In the genomic region with DNA sequence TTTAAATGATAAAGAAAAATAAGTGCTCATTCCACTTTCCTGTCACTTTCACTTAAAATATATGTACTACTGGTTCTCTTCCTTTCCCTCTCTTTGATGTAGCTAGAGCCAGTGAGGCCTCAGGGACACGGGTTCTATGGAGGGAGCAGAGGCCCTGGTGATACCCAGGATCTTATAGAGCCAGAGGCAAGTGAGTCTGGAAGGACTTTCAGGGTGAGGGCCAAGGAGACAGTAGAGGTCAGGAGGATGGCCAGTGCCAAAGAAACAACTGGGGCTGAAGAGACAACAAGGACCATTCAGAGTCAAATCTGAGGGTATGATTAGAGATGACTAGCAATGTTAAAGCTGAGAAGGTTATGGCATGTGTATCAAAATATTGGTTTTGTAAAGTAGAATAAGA, we compare ENCODE assay signal across 24 cellular contexts.
"Had no signal": no experiment of that assay in that cellular context is flagged by ENCODE, and none has a peak within 500 bp of the region (broad histone marks: within the 10 kb centered on the region; RNA-seq: fewer than 3 reads in every experiment).

No MANE protein-coding gene starts in this region.

- DNase-seq: activated CD4-positive, alpha-beta memory T cell treated with anti-CD3 and anti-CD28 coated beads for 36 hours; activated CD4-positive, alpha-beta T cell treated with anti-CD3 and anti-CD28 coated beads, Interleukin-2, amount 10 ng/mL, durations not matched to agents 7 days and 5 days; activated CD4-positive, CD25-positive, alpha-beta regulatory T cell; activated CD8-positive, alpha-beta memory T cell treated with anti-CD3 and anti-CD28 coated beads for 24 hours; activated effector memory CD4-positive, alpha-beta T cell treated with anti-CD3 and anti-CD28 coated beads, Interleukin-2, amount 50 U/mL, for 16 hours; activated naive CD4-positive, alpha-beta T cell treated with Interleukin-2 at 50 U/mL for 16 hours; activated naive CD8-positive, alpha-beta T cell treated with anti-CD3 and anti-CD28 coated beads, Interleukin-2, amount 50 U/mL, for 24 hours; activated T-cell treated with anti-CD3 and anti-CD28 coated beads, Interleukin-2, amount 50 U/mL, for 4 hours; amniotic stem cell; caudate nucleus; IMR-90; KG1; NCI-H1105 treated with DMSO at 0.1 percent for 48 hours; NCI-H1436 treated with DMSO at 0.1 percent for 48 hours; NCI-H187; NCI-H2081; NCI-H2227 treated with DMSO at 0.1 percent for 48 hours; NCI-H526; NCI-H774; SIG-M5; T-helper 17 cell; T-helper 9 cell had no signal

- ATAC-seq: activated naive CD4-positive, alpha-beta T cell treated with anti-CD3 and anti-CD28 coated beads, Interleukin-2, amount 50 U/mL, for 72 hours; activated naive CD8-positive, alpha-beta T cell treated with anti-CD3 and anti-CD28 coated beads, Interleukin-2, amount 50 U/mL, for 24 hours; activated T-cell treated with anti-CD3 and anti-CD28 coated beads, Interleukin-2, amount 50 U/mL, for 4 hours; T-helper 17 cell had no signal

- H3K27ac Mint-ChIP-seq: activated CD4-positive, alpha-beta memory T cell treated with anti-CD3 and anti-CD28 coated beads for 36 hours; activated CD4-positive, alpha-beta T cell treated with anti-CD3 and anti-CD28 coated beads, Interleukin-2, amount 10 ng/mL, durations not matched to agents 7 days and 5 days; activated naive CD4-positive, alpha-beta T cell treated with anti-CD3 and anti-CD28 coated beads, Interleukin-2, amount 50 U/mL, for 72 hours; activated naive CD8-positive, alpha-beta T cell treated with anti-CD3 and anti-CD28 coated beads, Interleukin-2, amount 50 U/mL, for 24 hours; brain; T-helper 17 cell had no signal

- H3K4me1 Mint-ChIP-seq: activated CD4-positive, alpha-beta T cell treated with anti-CD3 and anti-CD28 coated beads, Interleukin-2, amount 10 ng/mL, durations not matched to agents 7 days and 5 days; activated naive CD8-positive, alpha-beta T cell treated with anti-CD3 and anti-CD28 coated beads, Interleukin-2, amount 50 U/mL, for 24 hours; brain had no signal

- H3K9me3 Mint-ChIP-seq: activated CD4-positive, alpha-beta memory T cell treated with anti-CD3 and anti-CD28 coated beads for 36 hours; activated CD4-positive, alpha-beta T cell treated with anti-CD3 and anti-CD28 coated beads, Interleukin-2, amount 10 ng/mL, durations not matched to agents 7 days and 5 days; activated naive CD4-positive, alpha-beta T cell treated with anti-CD3 and anti-CD28 coated beads, Interleukin-2, amount 50 U/mL, for 72 hours; activated naive CD8-positive, alpha-beta T cell treated with anti-CD3 and anti-CD28 coated beads, Interleukin-2, amount 50 U/mL, for 24 hours; activated T-cell treated with anti-CD3 and anti-CD28 coated beads, Interleukin-2, amount 50 U/mL, for 4 hours had no signal

- H3K36me3 Mint-ChIP-seq: activated CD4-positive, alpha-beta memory T cell treated with anti-CD3 and anti-CD28 coated beads for 36 hours; activated naive CD4-positive, alpha-beta T cell treated with anti-CD3 and anti-CD28 coated beads, Interleukin-2, amount 50 U/mL, for 72 hours; brain had no signal

- H3K4me3 Mint-ChIP-seq: activated CD4-positive, alpha-beta memory T cell treated with anti-CD3 and anti-CD28 coated beads for 36 hours; activated CD4-positive, alpha-beta T cell treated with anti-CD3 and anti-CD28 coated beads, Interleukin-2, amount 10 ng/mL, durations not matched to agents 7 days and 5 days; activated naive CD8-positive, alpha-beta T cell treated with anti-CD3 and anti-CD28 coated beads, Interleukin-2, amount 50 U/mL, for 24 hours; activated T-cell treated with anti-CD3 and anti-CD28 coated beads, Interleukin-2, amount 50 U/mL, for 4 hours; brain; T-helper 17 cell had no signal

- H3K27me3 Mint-ChIP-seq: brain had no signal
